10 cellular contexts compared by ENCODE assay signal in the genomic region with DNA sequence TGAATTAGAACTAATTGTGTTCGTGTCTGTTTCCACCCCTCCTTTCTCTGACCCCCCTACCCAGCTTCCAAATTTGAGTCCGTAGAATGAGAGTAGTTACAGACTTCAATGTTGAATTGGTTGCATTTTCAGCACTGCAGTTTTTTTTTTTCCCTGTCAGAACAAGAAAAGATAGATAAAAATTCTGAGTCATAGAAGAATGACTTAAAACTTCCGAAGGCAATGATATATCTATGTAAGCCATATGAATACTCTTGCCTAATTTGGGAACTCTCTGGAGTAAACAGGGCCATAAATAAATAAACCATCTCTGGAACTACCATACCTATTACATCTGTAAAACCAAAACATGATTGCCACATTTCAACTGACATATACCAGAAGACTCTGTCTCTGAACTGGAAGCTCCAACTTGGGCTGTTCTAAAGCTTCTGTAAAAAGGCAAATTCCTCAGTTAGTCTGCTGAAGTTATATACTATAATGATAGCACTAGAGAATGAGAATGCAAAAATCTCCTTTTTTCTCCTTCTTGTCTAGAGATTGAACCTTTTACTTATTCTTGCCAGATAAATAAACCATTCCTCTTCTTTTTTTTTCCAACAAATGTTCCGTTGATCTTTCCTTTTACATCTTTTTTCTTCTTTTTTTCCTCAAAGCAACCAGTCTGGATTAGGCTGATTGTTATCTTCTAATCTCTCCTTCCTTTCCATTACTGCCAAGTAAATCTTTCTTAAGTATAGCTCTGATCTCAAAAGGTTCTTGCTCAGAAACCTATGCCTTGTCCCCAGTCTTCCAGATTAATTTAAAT. TPM values are rescaled to one million over a fixed set of nuclear protein-coding genes. Genes with fewer than 3 reads are reported as not detected.
DNase-seq lines count a peak whose midpoint lies in the region; ATAC-seq and TF ChIP-seq lines count a peak whose summit lies in the region.
"Had no signal": no experiment of that assay in that cellular context is flagged by ENCODE, and none has a peak within 500 bp of the region (broad histone marks: within the 10 kb centered on the region; RNA-seq: fewer than 3 reads in every experiment).

No MANE protein-coding gene starts in this region.

- no peaks in the 10 kb centered on the region for H3K9me3 ChIP-seq in PC-3 (ENCODE audit: low read length)
- no peaks in the 10 kb centered on the region for H3K9me3 ChIP-seq in lower lobe of right lung

- POLR2A ChIA-PET in PC-3 (lab: Charles Lee; ENCODE audit: unreplicated experiment): interaction anchor here (0.6 to 1.3 kb wide), 3 partner anchors 9 to 22 kb away, joined by 4 to 5 read pairs (median 4); no protein-coding TSS in a partner anchor
- POLR2A ChIA-PET in activated CD4-positive, alpha-beta T cell treated with anti-CD3 and anti-CD28 coated beads, Interleukin-2, amount 10 ng/mL, durations not matched to agents 7 days and 5 days (lab: Charles Lee): interaction anchor here (0.6 to 0.7 kb wide), 2 partner anchors 25 to 44 kb away, joined by 3 to 6 read pairs; no protein-coding TSS in a partner anchor

- H4K20me1 ChIP-seq in PC-3 (ENCODE audit: low read length): peaks cover 65% of the 10 kb centered on the region

- H3F3A ChIP-seq in PC-3 (ENCODE audit: low read length, unreplicated experiment): peaks cover 20% of the 10 kb centered on the region

- no peak overlapping the region for H3K4me3 Mint-ChIP-seq in effector memory CD8-positive, alpha-beta T cell
- H3K4me3 Mint-ChIP-seq in activated CD4-positive, alpha-beta T cell treated with anti-CD3 and anti-CD28 coated beads, Interleukin-2, amount 10 ng/mL, durations not matched to agents 7 days and 5 days: no peak overlapping the region

- peaks cover 94% of the 10 kb centered on the region for H3K79me2 ChIP-seq in PC-3 (ENCODE audit: low read length)

- DNase-seq in GF-D8 (lab: John Stamatoyannopoulos, UW) (peak; percentile 7), PC-3 (peak; percentile 89), renal cortical epithelial cell (ENCODE audit: low read depth) (peak; percentile 32), ureter (ENCODE audit: low spot score) (no peak), NCI-H345 (lab: John Stamatoyannopoulos, UW) (no peak), lower lobe of right lung (no peak)
- no peak for DNase-seq in effector memory CD8-positive, alpha-beta T cell
- DNase-seq in activated CD4-positive, alpha-beta T cell treated with anti-CD3 and anti-CD28 coated beads, Interleukin-2, amount 10 ng/mL, durations not matched to agents 7 days and 5 days: no peak
- DNase-seq: activated CD8-positive, alpha-beta memory T cell treated with anti-CD3 and anti-CD28 coated beads, Interleukin-2, amount 50 U/mL, for 48 hours; hypothalamus had no signal

- peak; percentile 53 for ATAC-seq in PC-3
- ATAC-seq in effector memory CD8-positive, alpha-beta T cell (replicated peaks): no peak
- ATAC-seq in lower lobe of right lung: no peak

- peaks cover 38% of the 10 kb centered on the region for H3K36me3 ChIP-seq in PC-3 (ENCODE audit: low read depth, low read length)
- H3K36me3 ChIP-seq in lower lobe of right lung: no peaks in the 10 kb centered on the region

- H3K27me3 ChIP-seq in PC-3 (ENCODE audit: low read length): no peaks in the 10 kb centered on the region
- no peaks in the 10 kb centered on the region for H3K27me3 ChIP-seq in lower lobe of right lung (ENCODE audit: low read depth)

- no peak for TF ChIP-seq CTCF in PC-3 (conservative IDR thresholded peaks at IDR 0.05; ENCODE audit: low read depth, low read length)
- TF ChIP-seq CTCF in lower lobe of right lung (IDR thresholded peaks at IDR 0.05): no peak

- H3K4me1 Mint-ChIP-seq in effector memory CD8-positive, alpha-beta T cell (ENCODE audit: low read depth in 2 of 2): peaks cover 26 to 53% of the 10 kb centered on the region in 2 donors
- H3K4me1 Mint-ChIP-seq in activated CD4-positive, alpha-beta T cell treated with anti-CD3 and anti-CD28 coated beads, Interleukin-2, amount 10 ng/mL, durations not matched to agents 7 days and 5 days: peaks cover 24% of the 10 kb centered on the region

- H3K4me2 ChIP-seq in PC-3 (ENCODE audit: low read length): peak overlapping the region; percentile 6

- no peak overlapping the region for H3K4me3 ChIP-seq in PC-3 (ENCODE audit: low read length)
- no peak overlapping the region for H3K4me3 ChIP-seq in lower lobe of right lung

- H2AFZ ChIP-seq in PC-3 (ENCODE audit: low read length): no peak overlapping the region

- H3K9me2 ChIP-seq in PC-3 (replicated peaks; ENCODE audit: low read length): no peaks in the 10 kb centered on the region

- H3K36me3 Mint-ChIP-seq in effector memory CD8-positive, alpha-beta T cell (ENCODE audit: insufficient read depth): peaks cover 18% of the 10 kb centered on the region
- H3K36me3 Mint-ChIP-seq in activated CD4-positive, alpha-beta T cell treated with anti-CD3 and anti-CD28 coated beads, Interleukin-2, amount 10 ng/mL, durations not matched to agents 7 days and 5 days (ENCODE audit: low read depth): peaks cover 26% of the 10 kb centered on the region

- intact Hi-C loops in PC-3 (cut with micrococcal nuclease) (loop anchor here (1.0 to 5.0 kb wide), 2 partner anchors 9 to 211 kb away; no protein-coding TSS in a partner anchor), lower lobe of right lung (cut with DNase I) (no loop called here)

- H3K9ac ChIP-seq in PC-3 (ENCODE audit: low read length): no peak overlapping the region

- peaks cover 37% of the 10 kb centered on the region for H3K4me1 ChIP-seq in PC-3 (ENCODE audit: insufficient read depth, low read length)
- H3K4me1 ChIP-seq in lower lobe of right lung: peaks cover 51% of the 10 kb centered on the region

- TSS peak; percentile 10 for BruUV-seq in PC-3 (replicated peaks; lab: Mats Ljungman, UMichigan)

- no peaks in the 10 kb centered on the region for H3K27me3 Mint-ChIP-seq in effector memory CD8-positive, alpha-beta T cell
- H3K27me3 Mint-ChIP-seq in activated CD4-positive, alpha-beta T cell treated with anti-CD3 and anti-CD28 coated beads, Interleukin-2, amount 10 ng/mL, durations not matched to agents 7 days and 5 days: no peaks in the 10 kb centered on the region

- H3K27ac Mint-ChIP-seq in effector memory CD8-positive, alpha-beta T cell: peak overlapping the region; percentile 12 to 68
- no peak overlapping the region for H3K27ac Mint-ChIP-seq in activated CD4-positive, alpha-beta T cell treated with anti-CD3 and anti-CD28 coated beads, Interleukin-2, amount 10 ng/mL, durations not matched to agents 7 days and 5 days

- H3K27ac ChIP-seq in PC-3 (ENCODE audit: low read length) (peak overlapping the region; percentile 14), lower lobe of right lung (no peak overlapping the region)

- H3K9me3 Mint-ChIP-seq in effector memory CD8-positive, alpha-beta T cell: no peaks in the 10 kb centered on the region
- H3K9me3 Mint-ChIP-seq in activated CD4-positive, alpha-beta T cell treated with anti-CD3 and anti-CD28 coated beads, Interleukin-2, amount 10 ng/mL, durations not matched to agents 7 days and 5 days: no peaks in the 10 kb centered on the region

- CTCF ChIA-PET in PC-3 (lab: Charles Lee): interaction anchor here (0.9 to 1.5 kb wide), 5 partner anchors 37 to 135 kb away, joined by 3 to 7 read pairs (median 5); no protein-coding TSS in a partner anchor
- CTCF ChIA-PET in activated CD4-positive, alpha-beta T cell treated with anti-CD3 and anti-CD28 coated beads, Interleukin-2, amount 10 ng/mL, durations not matched to agents 7 days and 5 days (lab: Charles Lee): interaction anchor here (0.6 to 1.6 kb wide), 8 partner anchors 9 to 931 kb away, joined by 3 to 5 read pairs (median 4); no protein-coding TSS in a partner anchor

RNA-seq across cellular contexts. Expression of gene VCL, which starts 23.5 kb away (rescaled TPM):
- total RNA-seq in PC-3 (2014; rRNA removed) (382 and 445 TPM in 2 replicates), renal cortical epithelial cell (258 and 313 TPM in 2 replicates), ureter (256 TPM), lower lobe of right lung (106 TPM)
- total RNA-seq in activated CD4-positive, alpha-beta T cell treated with anti-CD3 and anti-CD28 coated beads, Interleukin-2, amount 10 ng/mL, durations not matched to agents 7 days and 5 days: 10 to 100 TPM; 75.5 to 86.4 TPM

Comparison
In these comparisons a context has a peak if more than half of its experiments do, and no peak if none do; other contexts are left out.
1. DNase-seq: peak in GF-D8 (single experiment), PC-3 (single experiment) and renal cortical epithelial cell (single experiment); none in effector memory CD8-positive, alpha-beta T cell (0 of 3), ureter (single experiment), NCI-H345 (single experiment), lower lobe of right lung (single experiment) and activated CD4-positive, alpha-beta T cell treated with anti-CD3 and anti-CD28 coated beads, Interleukin-2, amount 10 ng/mL, durations not matched to agents 7 days and 5 days (single experiment).